19 cellular contexts compared by ENCODE assay signal in genomic region chrX:25296850-25297249, GRCh38.
"Had no signal": no experiment of that assay in that cellular context is flagged by ENCODE, and none has a peak within 500 bp of the region (broad histone marks: within the 10 kb centered on the region; RNA-seq: fewer than 3 reads in every experiment).

No MANE protein-coding gene starts in this region.

- H3K27me3 ChIP-seq: colonic mucosa, esophagus squamous epithelium, gastroesophageal sphincter, hepatocyte, right atrium auricular region, sigmoid colon, transverse colon had no signal

- H3K4me1 ChIP-seq: colonic mucosa, esophagus squamous epithelium, gastroesophageal sphincter, right atrium auricular region, sigmoid colon, transverse colon had no signal

- H3K27me3 Mint-ChIP-seq: stimulated activated naive B cell treated with anti-CD40 and anti-IgM and Interleukin-4, amounts not matched to agents 10 μg/mL and 1 μg/mL and 100 μg/mL, for 72 hours; stimulated activated naive CD8-positive, alpha-beta T cell treated with anti-CD3 and anti-CD28 coated beads, Interleukin-15, amount 100 ng/mL, for 72 hours had no signal

- DNase-seq: colonic mucosa; dermis blood vessel endothelial cell; esophagus squamous epithelium; foreskin fibroblast; mucosa of descending colon; naive thymus-derived CD8-positive, alpha-beta T cell; posterior cingulate gyrus; sigmoid colon; stimulated activated CD4-positive, alpha-beta T cell treated with anti-CD3 and anti-CD28 coated beads, Interleukin-2, amount 100 ng/mL, for 24 hours; stimulated activated CD4-positive, alpha-beta T cell treated with anti-CD3 and anti-CD28 coated beads, Interleukin-4, amount 100 ng/mL, for 4 hours; stimulated activated naive B cell treated with anti-CD40 and anti-IgM and Interleukin-4, amounts not matched to agents 10 μg/mL and 1 μg/mL and 100 μg/mL, for 72 hours; stimulated activated naive CD8-positive, alpha-beta T cell treated with anti-CD3 and anti-CD28 coated beads, Interleukin-15, amount 100 ng/mL, for 72 hours; transverse colon had no signal

- H3K4me3 ChIP-seq: colonic mucosa, esophagus squamous epithelium, gastroesophageal sphincter, hepatocyte, mucosa of descending colon, right atrium auricular region, sigmoid colon, skin epidermis, thoracic aorta, transverse colon had no signal

- ATAC-seq: gastroesophageal sphincter; left lobe of liver; mucosa of descending colon; naive thymus-derived CD8-positive, alpha-beta T cell; stimulated activated naive B cell treated with anti-CD40 and anti-IgM and Interleukin-4, amounts not matched to agents 10 μg/mL and 1 μg/mL and 100 μg/mL, for 72 hours; stimulated activated naive CD8-positive, alpha-beta T cell treated with anti-CD3 and anti-CD28 coated beads, Interleukin-15, amount 100 ng/mL, for 72 hours had no signal

- H3K4me1 Mint-ChIP-seq: naive thymus-derived CD8-positive, alpha-beta T cell; stimulated activated naive B cell treated with anti-CD40 and anti-IgM and Interleukin-4, amounts not matched to agents 10 μg/mL and 1 μg/mL and 100 μg/mL, for 72 hours; stimulated activated naive CD8-positive, alpha-beta T cell treated with anti-CD3 and anti-CD28 coated beads, Interleukin-15, amount 100 ng/mL, for 72 hours had no signal

- H3K9me3 ChIP-seq: colonic mucosa, esophagus squamous epithelium, gastroesophageal sphincter, mucosa of descending colon, right atrium auricular region, sigmoid colon, thoracic aorta, transverse colon had no signal

- H3K27ac ChIP-seq: colonic mucosa, esophagus squamous epithelium, gastroesophageal sphincter, hepatocyte, right atrium auricular region, sigmoid colon, skin epidermis, thoracic aorta, transverse colon had no signal

- H3K36me3 Mint-ChIP-seq: naive thymus-derived CD8-positive, alpha-beta T cell; stimulated activated naive B cell treated with anti-CD40 and anti-IgM and Interleukin-4, amounts not matched to agents 10 μg/mL and 1 μg/mL and 100 μg/mL, for 72 hours had no signal

- H2AFZ ChIP-seq: hepatocyte had no signal

- H3K4me3 Mint-ChIP-seq: naive thymus-derived CD8-positive, alpha-beta T cell; stimulated activated naive B cell treated with anti-CD40 and anti-IgM and Interleukin-4, amounts not matched to agents 10 μg/mL and 1 μg/mL and 100 μg/mL, for 72 hours; stimulated activated naive CD8-positive, alpha-beta T cell treated with anti-CD3 and anti-CD28 coated beads, Interleukin-15, amount 100 ng/mL, for 72 hours had no signal

- H3K9me3 Mint-ChIP-seq: stimulated activated naive CD8-positive, alpha-beta T cell treated with anti-CD3 and anti-CD28 coated beads, Interleukin-15, amount 100 ng/mL, for 72 hours had no signal

- H3K36me3 ChIP-seq: colonic mucosa, esophagus squamous epithelium, gastroesophageal sphincter, right atrium auricular region, sigmoid colon, thoracic aorta, transverse colon had no signal

- H3K4me2 ChIP-seq: hepatocyte had no signal

- H3K79me2 ChIP-seq: hepatocyte had no signal

- H3K27ac Mint-ChIP-seq: naive thymus-derived CD8-positive, alpha-beta T cell; stimulated activated naive B cell treated with anti-CD40 and anti-IgM and Interleukin-4, amounts not matched to agents 10 μg/mL and 1 μg/mL and 100 μg/mL, for 72 hours; stimulated activated naive CD8-positive, alpha-beta T cell treated with anti-CD3 and anti-CD28 coated beads, Interleukin-15, amount 100 ng/mL, for 72 hours had no signal
